ENCODE assay signal across 27 cellular contexts in genomic region chr7:158321056-158321700, GRCh38.
"Had no signal": no experiment of that assay in that cellular context is flagged by ENCODE, and none has a peak within 500 bp of the region (broad histone marks: within the 10 kb centered on the region; RNA-seq: fewer than 3 reads in every experiment).

No MANE protein-coding gene starts in this region.

- DNase-seq: activated CD4-positive, alpha-beta T cell treated with anti-CD3 and anti-CD28 coated beads for 4 hours; activated CD8-positive, alpha-beta T cell treated with anti-CD3 and anti-CD28 coated beads for 36 hours; activated effector memory CD4-positive, alpha-beta T cell treated with anti-CD3 and anti-CD28 coated beads, Interleukin-2, amount 50 U/mL, for 16 hours; activated naive CD4-positive, alpha-beta T cell treated with Interleukin-2 at 50 U/mL for 16 hours; activated T-cell treated with anti-CD3 and anti-CD28 coated beads, Interleukin-2, amount 50 U/mL, for 24 hours; amygdala; MV-4-11; NCI-H1092 treated with DMSO at 0.1 percent for 48 hours; NCI-H1417 treated with DMSO at 0.1 percent for 48 hours; NCI-H1694; NCI-H2029; NCI-H2107; NCI-H2171 treated with DMSO at 0.1 percent for 48 hours; NCI-H226; NCI-H510A treated with DMSO at 0.1 percent for 48 hours; NCI-H69; NK-92 treated with Interleukin-12 subunit alpha and Interleukin-12 subunit beta, amount 100 ng/mL, for 24 hours; OCI-M1; Peyer's patch; SHP77; SW 1271 had no signal

- ATAC-seq: activated CD4-positive, CD25-positive, alpha-beta regulatory T cell treated with anti-CD3 and anti-CD28 coated beads, Interleukin-2, amount 50 U/mL, for 24 hours; activated CD8-positive, alpha-beta T cell treated with anti-CD3 and anti-CD28 coated beads for 36 hours; SK-N-SH treated with all-trans-retinoic acid at 6 μM for 48 hours had no signal

- H3K4me3 ChIP-seq: Peyer's patch, SJSA1 had no signal

- H3K27ac ChIP-seq: KMS-11, Peyer's patch, RWPE1, SJSA1 had no signal

- H3K36me3 ChIP-seq: Peyer's patch, SJSA1 had no signal

- FAIRE-seq: astrocyte had no signal

- H3K27me3 ChIP-seq: Peyer's patch, SJSA1 had no signal

- H3K9me3 ChIP-seq: Peyer's patch had no signal
